Comparison of ENCODE assay signal across 1 cellular context in genomic region chr15:51369451-51369761, GRCh38.
TF ChIP-seq lines count a peak whose summit lies in the region.

No MANE protein-coding gene starts in this region.

TF ChIP-seq in IMR-90, 13 proteins besides CTCF, POLR2A, EP300 and RAD21 (continued from another document):
- TF ChIP-seq MAZ (IDR thresholded peaks at IDR 0.05; ENCODE audit: borderline replicate concordance, low read depth, low read length) (no peak), USF2 (IDR thresholded peaks at IDR 0.05; ENCODE audit: low read depth, low read length) (no peak), MXI1 (IDR thresholded peaks at IDR 0.05; ENCODE audit: borderline replicate concordance, low read depth, low read length) (no peak), CHD1 (IDR thresholded peaks at IDR 0.05; ENCODE audit: low read depth, low read length) (no peak), ELK1 (IDR thresholded peaks at IDR 0.05; ENCODE audit: borderline replicate concordance, low read depth, low read length) (no peak), BHLHE40 (IDR thresholded peaks at IDR 0.05; ENCODE audit: low read depth, low read length) (no peak), CEBPB (IDR thresholded peaks at IDR 0.05; ENCODE audit: low read depth, low read length) (no peak), RFX5 (IDR thresholded peaks at IDR 0.05; ENCODE audit: low read depth, low read length) (no peak), SMC3 (IDR thresholded peaks at IDR 0.05; ENCODE audit: low read depth, low read length) (no peak)
TF ChIP-seq in IMR-90: peak in this region for 0.
